In the genomic region with DNA sequence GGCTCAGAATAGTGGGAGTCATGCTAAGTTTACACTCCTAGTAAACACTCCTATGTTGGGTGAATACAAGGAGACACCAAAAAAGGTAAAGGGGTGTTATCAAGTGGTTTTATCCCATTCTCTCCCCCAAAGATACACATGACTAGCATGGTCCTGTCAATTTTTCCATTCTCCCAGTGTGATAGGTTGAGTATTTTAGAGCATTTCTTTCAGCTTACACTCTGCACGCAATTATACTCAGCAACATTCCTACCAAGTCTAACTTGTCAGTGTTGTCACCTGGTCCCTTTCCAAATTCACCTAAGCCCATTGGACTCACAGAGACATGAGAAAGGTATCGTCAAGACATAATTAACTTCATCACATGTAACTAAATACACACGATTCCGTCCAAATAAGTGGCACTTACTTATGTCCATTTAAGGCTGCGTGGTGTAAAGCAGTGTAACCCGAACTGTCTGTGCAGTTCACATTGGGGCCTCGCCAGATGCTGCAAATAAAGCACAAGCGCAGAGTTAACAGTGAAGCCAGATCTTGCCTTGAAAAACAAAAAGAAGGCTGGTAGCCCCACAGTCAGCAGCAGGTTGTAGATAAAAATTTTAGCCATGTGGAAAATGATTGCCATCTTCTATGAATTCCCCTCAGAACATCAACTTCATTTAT, we compare ENCODE assay signal across 21 cellular contexts.
DNase-seq lines count a peak whose midpoint lies in the region; ATAC-seq lines count a peak whose summit lies in the region.
"Had no signal": no experiment of that assay in that cellular context is flagged by ENCODE, and none has a peak within 500 bp of the region (broad histone marks: within the 10 kb centered on the region; RNA-seq: fewer than 3 reads in every experiment).

No MANE protein-coding gene starts in this region.

- H4K12ac ChIP-seq in trophoblast cell (ENCODE audit: low read depth, low read length) = no peak overlapping the region

- H3K79me2 ChIP-seq in mesendoderm (ENCODE audit: control insufficient read depth, insufficient read depth, low read length) = no peaks in the 10 kb centered on the region
- H3K79me2 ChIP-seq in trophoblast cell (ENCODE audit: control insufficient read depth, insufficient read depth, low read length, poor library complexity) = no peaks in the 10 kb centered on the region

- no peak overlapping the region for H3K4ac ChIP-seq in mesendoderm (ENCODE audit: low read depth, low read length)
- H3K4ac ChIP-seq in trophoblast cell (ENCODE audit: low read depth, low read length) = no peak overlapping the region

- H2BK120ac ChIP-seq in mesendoderm (ENCODE audit: low read depth, low read length) = no peak overlapping the region
- no peak overlapping the region for H2BK120ac ChIP-seq in trophoblast cell (ENCODE audit: insufficient read depth, low read length, poor library complexity)

- H4K8ac ChIP-seq in mesendoderm (ENCODE audit: low read depth, low read length) = no peak overlapping the region
- H4K8ac ChIP-seq in trophoblast cell (ENCODE audit: low read depth, low read length) = no peak overlapping the region

- no peaks in the 10 kb centered on the region for H3K36me3 ChIP-seq in mesendoderm (ENCODE audit: control insufficient read depth, insufficient read depth, low read length)
- H3K36me3 ChIP-seq in trophoblast cell (ENCODE audit: control insufficient read depth in 1 of 2, insufficient read depth in 2 of 2, low read length in 2 of 2) = no peaks in the 10 kb centered on the region
- H3K36me3 ChIP-seq: heart right ventricle had no signal

- H3K9me3 Mint-ChIP-seq in activated T-cell treated with anti-CD3 and anti-CD28 coated beads, Interleukin-2, amount 50 U/mL, for 4 hours = peaks cover 4% of the 10 kb centered on the region
- H3K9me3 Mint-ChIP-seq: central memory CD8-positive, alpha-beta T cell; H9; T-helper 2 cell treated with Interferon-gamma antibody and Interleukin-4, amounts not matched to agents 5 μg/mL and 100 μg/mL, for 36 hours had no signal

- no peaks in the 10 kb centered on the region for H3K27me3 Mint-ChIP-seq in activated T-cell treated with anti-CD3 and anti-CD28 coated beads, Interleukin-2, amount 50 U/mL, for 4 hours (ENCODE audit: low read depth)
- H3K27me3 Mint-ChIP-seq: central memory CD8-positive, alpha-beta T cell; naive thymus-derived CD8-positive, alpha-beta T cell had no signal

- no peak overlapping the region for H3K27ac ChIP-seq in mesendoderm (ENCODE audit: low read depth, low read length)
- H3K27ac ChIP-seq in trophoblast cell (ENCODE audit: low read depth, low read length) = no peak overlapping the region
- H3K27ac ChIP-seq: heart right ventricle had no signal

- no CpG with 5 or more reads among the region's 8 CpGs for WGBS in mesendoderm (ENCODE audit: extremely low coverage, insufficient coverage, low lambda C conversion rate)
- no CpG with 5 or more reads among the region's 8 CpGs for WGBS in trophoblast cell (ENCODE audit: extremely low coverage, insufficient coverage, insufficient read length)

- H3K56ac ChIP-seq in mesendoderm (ENCODE audit: low read length) = no peak overlapping the region

- H3K14ac ChIP-seq in trophoblast cell (ENCODE audit: low read length) = no peak overlapping the region

- no peak overlapping the region for H3K4me2 ChIP-seq in mesendoderm (ENCODE audit: low read length)
- no peak overlapping the region for H3K4me2 ChIP-seq in trophoblast cell (ENCODE audit: low read length)

- no peak overlapping the region for H3K4me3 ChIP-seq in mesendoderm (ENCODE audit: low read length)
- H3K4me3 ChIP-seq in trophoblast cell (ENCODE audit: low read depth, low read length) = no peak overlapping the region
- H3K4me3 ChIP-seq: heart right ventricle had no signal

- H3K23ac ChIP-seq in mesendoderm (ENCODE audit: low read length) (peak overlapping the region; percentile 24), trophoblast cell (ENCODE audit: low read length) (no peak overlapping the region)

- no peak overlapping the region for H4K91ac ChIP-seq in trophoblast cell (ENCODE audit: low read depth, low read length)

- H3K79me1 ChIP-seq in mesendoderm (ENCODE audit: low read length) (no peaks in the 10 kb centered on the region), trophoblast cell (ENCODE audit: low read length) (no peaks in the 10 kb centered on the region)

- H3K36me3 Mint-ChIP-seq in activated T-cell treated with anti-CD3 and anti-CD28 coated beads, Interleukin-2, amount 50 U/mL, for 4 hours (ENCODE audit: insufficient read depth) = no peaks in the 10 kb centered on the region
- H3K36me3 Mint-ChIP-seq: naive thymus-derived CD8-positive, alpha-beta T cell had no signal

- H3K4me3 Mint-ChIP-seq in activated T-cell treated with anti-CD3 and anti-CD28 coated beads, Interleukin-2, amount 50 U/mL, for 4 hours = no peak overlapping the region
- H3K4me3 Mint-ChIP-seq: central memory CD8-positive, alpha-beta T cell; H9; naive thymus-derived CD8-positive, alpha-beta T cell; T-helper 2 cell treated with Interferon-gamma antibody and Interleukin-4, amounts not matched to agents 5 μg/mL and 100 μg/mL, for 36 hours had no signal

- H2BK5ac ChIP-seq in mesendoderm (ENCODE audit: low read length) = no peak overlapping the region
- no peak overlapping the region for H2BK5ac ChIP-seq in trophoblast cell (ENCODE audit: low read depth, low read length, poor library complexity)

- ATAC-seq in activated T-cell treated with anti-CD3 and anti-CD28 coated beads, Interleukin-2, amount 50 U/mL, for 4 hours = no peak
- ATAC-seq in GM18861 (IDR thresholded peaks at IDR 0.05; ENCODE audit: unreplicated experiment) = no peak
- ATAC-seq: heart right ventricle; naive thymus-derived CD8-positive, alpha-beta T cell had no signal

- DNase-seq in NCI-H82 (lab: John Stamatoyannopoulos, UW) (peak; percentile 41), NCI-H82 treated with DMSO at 0.1 percent for 48 hours (lab: John Stamatoyannopoulos, UW; ENCODE audit: unreplicated experiment) (no peak), NCI-H524 (lab: John Stamatoyannopoulos, UW) (peak; percentile 84 to 94), mesendoderm (no peak), trophoblast cell (no peak), retina (no peak)
- DNase-seq in activated T-cell treated with anti-CD3 and anti-CD28 coated beads, Interleukin-2, amount 50 U/mL, for 4 hours = no peak
- DNase-seq: activated CD4-positive, CD25-positive, alpha-beta regulatory T cell; C1 segment of cervical spinal cord; DMS53; effector CD4-positive, alpha-beta T cell; H9; heart right ventricle; Karpas-422; naive thymus-derived CD8-positive, alpha-beta T cell; NCI-H187 treated with DMSO at 0.1 percent for 48 hours; SIG-M5; stimulated activated naive CD4-positive, alpha-beta T cell treated with Interleukin-2 at 50 U/mL for 16 hours had no signal

- H2AK5ac ChIP-seq in mesendoderm (ENCODE audit: low read length) (no peak overlapping the region), trophoblast cell (ENCODE audit: low read length) (no peak overlapping the region)

- H2AFZ ChIP-seq in trophoblast cell (ENCODE audit: insufficient read depth, low read length, poor library complexity) = no peak overlapping the region

- no peaks in the 10 kb centered on the region for H3K4me1 Mint-ChIP-seq in activated T-cell treated with anti-CD3 and anti-CD28 coated beads, Interleukin-2, amount 50 U/mL, for 4 hours (ENCODE audit: low read depth)
- H3K4me1 Mint-ChIP-seq: central memory CD8-positive, alpha-beta T cell; H9; naive thymus-derived CD8-positive, alpha-beta T cell had no signal

- H3K9me3 ChIP-seq in trophoblast cell (ENCODE audit: insufficient read depth, low read depth, low read length) = no peaks in the 10 kb centered on the region

- no peak overlapping the region for H2BK15ac ChIP-seq in mesendoderm (replicated peaks; ENCODE audit: low read depth)

- H4K5ac ChIP-seq in mesendoderm (ENCODE audit: low read length) = no peak overlapping the region

- H3K18ac ChIP-seq in mesendoderm (ENCODE audit: low read length) (no peak overlapping the region), trophoblast cell (ENCODE audit: low read length) (no peak overlapping the region)

- H3K27me3 ChIP-seq in mesendoderm (ENCODE audit: insufficient read depth, low read length, poor library complexity) (no peaks in the 10 kb centered on the region), trophoblast cell (ENCODE audit: insufficient read depth, low read length) (no peaks in the 10 kb centered on the region)
- H3K27me3 ChIP-seq: heart right ventricle had no signal

- no peak overlapping the region for H3K9ac ChIP-seq in mesendoderm (ENCODE audit: low read length)
- no peak overlapping the region for H3K9ac ChIP-seq in trophoblast cell (ENCODE audit: low read length)

- H3K4me1 ChIP-seq in mesendoderm (ENCODE audit: control insufficient read depth, low read depth, low read length) (no peaks in the 10 kb centered on the region), trophoblast cell (ENCODE audit: control insufficient read depth in 1 of 2, insufficient read depth in 2 of 2, low read length in 2 of 2) (no peaks in the 10 kb centered on the region)
- H3K4me1 ChIP-seq: heart right ventricle had no signal

- H2BK12ac ChIP-seq in trophoblast cell (ENCODE audit: low read length) = no peak overlapping the region

Comparison
In these comparisons a context has a peak if more than half of its experiments do, and no peak if none do; other contexts are left out.
1. DNase-seq: peak in NCI-H82 (single experiment) and NCI-H524 (2 of 2); none in NCI-H82 treated with DMSO at 0.1 percent for 48 hours (single experiment), mesendoderm (single experiment), trophoblast cell (0 of 2), activated T-cell treated with anti-CD3 and anti-CD28 coated beads, Interleukin-2, amount 50 U/mL, for 4 hours (single experiment) and retina (single experiment).